10 cellular contexts compared by ENCODE assay signal in genomic region chr14:68924392-68925158, GRCh38. TPM values are rescaled to one million over a fixed set of nuclear protein-coding genes. Genes with fewer than 3 reads are reported as not detected.
A peak's percentile ranks its signal among the peaks of the same experiment; 100 is the strongest.
DNase-seq lines count a peak whose midpoint lies in the region; ATAC-seq and TF ChIP-seq lines count a peak whose summit lies in the region.
"Had no signal": no experiment of that assay in that cellular context is flagged by ENCODE, and none has a peak within 500 bp of the region (broad histone marks: within the 10 kb centered on the region; RNA-seq: fewer than 3 reads in every experiment).

No MANE protein-coding gene starts in this region.

- intact Hi-C loops in MCF 10A (cut with micrococcal nuclease) (no loop called here), tibial artery (cut with DNase I; ENCODE audit: low total_unique reads) (no loop called here)

- peaks cover 14% of the 10 kb centered on the region for H3K4me1 Mint-ChIP-seq in MCF 10A (ENCODE audit: insufficient read depth, unreplicated experiment)

- H3K27me3 Mint-ChIP-seq in MCF 10A (ENCODE audit: insufficient read depth, unreplicated experiment) = no peaks in the 10 kb centered on the region

- H3K9me3 Mint-ChIP-seq in MCF 10A (ENCODE audit: unreplicated experiment) = peaks cover 7% of the 10 kb centered on the region

- peak overlapping the region; percentile 73 for H3K27ac Mint-ChIP-seq in MCF 10A (ENCODE audit: low read depth, unreplicated experiment)

- no peaks in the 10 kb centered on the region for H3K27me3 ChIP-seq in tibial artery

- no peak for TF ChIP-seq CTCF in MCF 10A (IDR thresholded peaks at IDR 0.05; ENCODE audit: unreplicated experiment)
- TF ChIP-seq CTCF in tibial artery (IDR thresholded peaks at IDR 0.05) = no peak

- no peak overlapping the region for H3K4me3 ChIP-seq in tibial artery

- H3K4me1 ChIP-seq in tibial artery = peaks cover 0 to 97% (median 80%) of the 10 kb centered on the region in 4 donors

- H3K36me3 Mint-ChIP-seq in MCF 10A (ENCODE audit: insufficient read depth, unreplicated experiment) = peaks cover 54% of the 10 kb centered on the region

- H3K9me3 ChIP-seq in tibial artery = no peaks in the 10 kb centered on the region

- DNase-seq in M059J (ENCODE audit: low read depth) = peak; percentile 90
- DNase-seq in MCF 10A (ENCODE audit: unreplicated experiment) = no peak
- peak; percentile 67 for DNase-seq in left lobe of liver (ENCODE audit: low spot score)
- DNase-seq in tibial artery = no peak
- no peak for DNase-seq in cerebellum (ENCODE audit: low spot score)
- DNase-seq: activated CD4-positive, alpha-beta T cell treated with anti-CD3 and anti-CD28 coated beads for 4 hours; head of caudate nucleus; NCI-H1092 treated with DMSO at 0.1 percent for 48 hours had no signal

- H3K36me3 ChIP-seq in tibial artery = peaks cover 19 to 38% (median 30%) of the 10 kb centered on the region in 3 donors

- CTCF ChIA-PET in MCF 10A (lab: Yijun Ruan, JAX) = interaction anchor here (0.6 to 2.5 kb wide), 7 partner anchors 10 to 487 kb away, joined by 3 to 16 read pairs (median 3); no protein-coding TSS in a partner anchor

- POLR2A ChIA-PET in MCF 10A (lab: Yijun Ruan, JAX) = interaction anchor here (0.7 to 1.3 kb wide), 5 partner anchors 11 to 163 kb away, joined by 3 to 7 read pairs (median 4); no protein-coding TSS in a partner anchor

- H3K27ac ChIP-seq in tibial artery = peak overlapping the region; percentile 97 to 100

- no peak overlapping the region for H3K4me3 Mint-ChIP-seq in MCF 10A (ENCODE audit: unreplicated experiment)

- ATAC-seq in left lobe of liver (peak; percentile 82), GM21447 (IDR thresholded peaks at IDR 0.05; ENCODE audit: unreplicated experiment) (no peak), GM21737 (IDR thresholded peaks at IDR 0.05; ENCODE audit: unreplicated experiment) (no peak)

- BruUV-seq in MCF 10A (replicated peaks; lab: Mats Ljungman, UMichigan) = no TSS peak

RNA-seq across cellular contexts. Expression of gene ACTN1, which starts 54.5 kb away (rescaled TPM):
- total RNA-seq in M059J (2014; rRNA removed; shearing (Covaris generic)) = 221 and 363 TPM in 2 replicates
- total RNA-seq in MCF 10A (2022) (239 and 312 TPM in 2 replicates), left lobe of liver (60.1 TPM), cerebellum (23.1 TPM)

Comparison
In these comparisons a context has a peak if more than half of its experiments do, and no peak if none do; other contexts are left out.
1. DNase-seq: peak in M059J (single experiment) and left lobe of liver (single experiment); none in MCF 10A (single experiment), tibial artery (0 of 2) and cerebellum (single experiment).